ENCODE assay signal across 1 cellular context in the genomic region with DNA sequence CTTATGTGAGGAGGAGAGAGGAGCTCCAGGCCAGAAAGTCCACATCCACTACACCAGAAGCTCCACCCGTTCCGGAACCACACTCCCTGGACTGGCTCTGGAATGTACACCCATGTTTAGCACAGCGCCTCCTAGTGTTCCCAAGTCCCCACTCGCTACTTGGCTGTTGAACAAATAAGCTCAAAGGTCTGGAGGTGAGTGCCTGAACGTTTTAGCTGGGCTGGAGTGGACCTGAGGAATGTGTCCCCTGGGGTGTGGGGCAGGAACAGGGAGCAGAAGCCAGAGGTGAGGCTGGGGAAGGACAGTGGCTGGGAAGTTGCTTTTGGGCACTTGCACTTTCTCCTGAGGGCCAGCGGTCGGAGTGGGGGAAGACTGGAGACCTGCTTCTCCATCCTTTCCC.
A peak's percentile ranks its signal among the peaks of the same experiment; 100 is the strongest.
TF ChIP-seq lines count a peak whose summit lies in the region.

No MANE protein-coding gene starts in this region.

TF ChIP-seq in K562, 482 proteins besides CTCF, POLR2A, EP300 and RAD21 (continued from another document):
- TF ChIP-seq ARID4B (CRISPR knock-in tag; IDR thresholded peaks at IDR 0.05) (0 out of 2 replicates have a peak, but pooled peaks have one; percentile 15), SMC3 (conservative IDR thresholded peaks at IDR 0.05; ENCODE audit: insufficient read depth, low read depth, low read length) (0 out of 2 replicates have a peak, but pooled peaks have one; percentile 6), TEAD4 (IDR thresholded peaks at IDR 0.05; ENCODE audit: low read length) (peak; percentile 51), TEAD4 (CRISPR knock-in tag; IDR thresholded peaks at IDR 0.05; ENCODE audit: borderline replicate concordance) (no peak), SP1 (CRISPR knock-in tag; IDR thresholded peaks at IDR 0.05) (0 out of 2 replicates have a peak, but pooled peaks have one; percentile 4), TEAD2 (tag; IDR thresholded peaks at IDR 0.05) (0 out of 2 replicates have a peak, but pooled peaks have one; percentile 27), NELFE (IDR thresholded peaks at IDR 0.05; ENCODE audit: insufficient read depth, insufficient read length) (no peak), SOX6 (IDR thresholded peaks at IDR 0.05) (no peak), TEAD1 (CRISPR knock-in tag; IDR thresholded peaks at IDR 0.05) (peak in 1 of 2 experiments; percentile 81; a peak in 3 of 4 replicates)
- TF ChIP-seq, protein P1, sequence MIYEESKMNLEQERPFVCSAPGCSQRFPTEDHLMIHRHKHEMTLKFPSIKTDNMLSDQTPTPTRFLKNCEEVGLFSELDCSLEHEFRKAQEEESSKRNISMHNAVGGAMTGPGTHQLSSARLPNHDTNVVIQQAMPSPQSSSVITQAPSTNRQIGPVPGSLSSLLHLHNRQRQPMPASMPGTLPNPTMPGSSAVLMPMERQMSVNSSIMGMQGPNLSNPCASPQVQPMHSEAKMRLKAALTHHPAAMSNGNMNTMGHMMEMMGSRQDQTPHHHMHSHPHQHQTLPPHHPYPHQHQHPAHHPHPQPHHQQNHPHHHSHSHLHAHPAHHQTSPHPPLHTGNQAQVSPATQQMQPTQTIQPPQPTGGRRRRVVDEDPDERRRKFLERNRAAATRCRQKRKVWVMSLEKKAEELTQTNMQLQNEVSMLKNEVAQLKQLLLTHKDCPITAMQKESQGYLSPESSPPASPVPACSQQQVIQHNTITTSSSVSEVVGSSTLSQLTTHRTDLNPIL (CRISPR knock-in tag; IDR thresholded peaks at IDR 0.05) = no peak
